1 cellular context compared by ENCODE assay signal in genomic region chr10:19713800-19714525, GRCh38.
TF ChIP-seq lines count a peak whose summit lies in the region.

No MANE protein-coding gene starts in this region.

TF ChIP-seq in K562, 482 proteins besides CTCF, POLR2A, EP300 and RAD21 (continued from another document):
- TF ChIP-seq ZFP91 (CRISPR knock-in tag; IDR thresholded peaks at IDR 0.05) (no peak), CAMTA2 (CRISPR knock-in tag; conservative IDR thresholded peaks at IDR 0.05) (no peak), OTX1 (CRISPR knock-in tag; IDR thresholded peaks at IDR 0.05) (no peak)
